1 cellular context compared by ENCODE assay signal in the genomic region with DNA sequence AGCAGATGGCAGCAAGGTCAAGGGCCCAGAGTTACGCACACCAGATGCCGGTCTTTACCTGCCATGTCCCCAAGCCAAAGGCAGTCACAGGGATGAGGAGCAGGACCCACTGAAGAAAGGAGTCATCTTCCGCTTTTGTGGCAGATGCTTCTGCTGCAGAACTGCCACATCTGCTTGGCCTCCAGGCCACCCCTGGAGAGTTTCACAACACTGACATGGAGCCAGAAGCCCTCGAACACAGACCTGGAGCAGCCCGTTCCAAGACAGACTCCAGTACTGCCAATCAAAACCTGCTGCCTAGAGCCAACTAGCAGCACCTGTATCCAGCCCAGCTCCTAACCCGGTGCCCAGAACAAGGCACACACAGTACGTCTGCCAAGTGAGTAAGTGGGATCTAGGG.
TF ChIP-seq lines count a peak whose summit lies in the region.

No MANE protein-coding gene starts in this region.

TF ChIP-seq in GM23338, 12 proteins besides CTCF, POLR2A, EP300 and RAD21 (continued from another document):
- no peak for TF ChIP-seq ZNF462 (CRISPR knock-in tag; IDR thresholded peaks at IDR 0.05)
- TF ChIP-seq ZNF114 (CRISPR knock-in tag; IDR thresholded peaks at IDR 0.05), result no peak
- TF ChIP-seq ZNF331 (CRISPR knock-in tag; IDR thresholded peaks at IDR 0.05; ENCODE audit: low read depth), result no peak
- TF ChIP-seq, protein P1, sequence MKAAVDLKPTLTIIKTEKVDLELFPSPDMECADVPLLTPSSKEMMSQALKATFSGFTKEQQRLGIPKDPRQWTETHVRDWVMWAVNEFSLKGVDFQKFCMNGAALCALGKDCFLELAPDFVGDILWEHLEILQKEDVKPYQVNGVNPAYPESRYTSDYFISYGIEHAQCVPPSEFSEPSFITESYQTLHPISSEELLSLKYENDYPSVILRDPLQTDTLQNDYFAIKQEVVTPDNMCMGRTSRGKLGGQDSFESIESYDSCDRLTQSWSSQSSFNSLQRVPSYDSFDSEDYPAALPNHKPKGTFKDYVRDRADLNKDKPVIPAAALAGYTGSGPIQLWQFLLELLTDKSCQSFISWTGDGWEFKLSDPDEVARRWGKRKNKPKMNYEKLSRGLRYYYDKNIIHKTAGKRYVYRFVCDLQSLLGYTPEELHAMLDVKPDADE (IDR thresholded peaks at IDR 0.05), result no peak
- TF ChIP-seq, protein P2, sequence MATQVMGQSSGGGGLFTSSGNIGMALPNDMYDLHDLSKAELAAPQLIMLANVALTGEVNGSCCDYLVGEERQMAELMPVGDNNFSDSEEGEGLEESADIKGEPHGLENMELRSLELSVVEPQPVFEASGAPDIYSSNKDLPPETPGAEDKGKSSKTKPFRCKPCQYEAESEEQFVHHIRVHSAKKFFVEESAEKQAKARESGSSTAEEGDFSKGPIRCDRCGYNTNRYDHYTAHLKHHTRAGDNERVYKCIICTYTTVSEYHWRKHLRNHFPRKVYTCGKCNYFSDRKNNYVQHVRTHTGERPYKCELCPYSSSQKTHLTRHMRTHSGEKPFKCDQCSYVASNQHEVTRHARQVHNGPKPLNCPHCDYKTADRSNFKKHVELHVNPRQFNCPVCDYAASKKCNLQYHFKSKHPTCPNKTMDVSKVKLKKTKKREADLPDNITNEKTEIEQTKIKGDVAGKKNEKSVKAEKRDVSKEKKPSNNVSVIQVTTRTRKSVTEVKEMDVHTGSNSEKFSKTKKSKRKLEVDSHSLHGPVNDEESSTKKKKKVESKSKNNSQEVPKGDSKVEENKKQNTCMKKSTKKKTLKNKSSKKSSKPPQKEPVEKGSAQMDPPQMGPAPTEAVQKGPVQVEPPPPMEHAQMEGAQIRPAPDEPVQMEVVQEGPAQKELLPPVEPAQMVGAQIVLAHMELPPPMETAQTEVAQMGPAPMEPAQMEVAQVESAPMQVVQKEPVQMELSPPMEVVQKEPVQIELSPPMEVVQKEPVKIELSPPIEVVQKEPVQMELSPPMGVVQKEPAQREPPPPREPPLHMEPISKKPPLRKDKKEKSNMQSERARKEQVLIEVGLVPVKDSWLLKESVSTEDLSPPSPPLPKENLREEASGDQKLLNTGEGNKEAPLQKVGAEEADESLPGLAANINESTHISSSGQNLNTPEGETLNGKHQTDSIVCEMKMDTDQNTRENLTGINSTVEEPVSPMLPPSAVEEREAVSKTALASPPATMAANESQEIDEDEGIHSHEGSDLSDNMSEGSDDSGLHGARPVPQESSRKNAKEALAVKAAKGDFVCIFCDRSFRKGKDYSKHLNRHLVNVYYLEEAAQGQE (IDR thresholded peaks at IDR 0.05; ENCODE audit: unreplicated experiment), result no peak
- no peak for TF ChIP-seq CREB1 (CRISPR knock-in tag; IDR thresholded peaks at IDR 0.05; ENCODE audit: low read depth)
- TF ChIP-seq EZH2 (IDR thresholded peaks at IDR 0.05; ENCODE audit: low read depth, unreplicated experiment), result no peak
- TF ChIP-seq JUNB (IDR thresholded peaks at IDR 0.05; ENCODE audit: unreplicated experiment), result no peak
- TF ChIP-seq STAT1 (IDR thresholded peaks at IDR 0.05; ENCODE audit: unreplicated experiment), result no peak
